13 cellular contexts compared by ENCODE assay signal in the genomic region with DNA sequence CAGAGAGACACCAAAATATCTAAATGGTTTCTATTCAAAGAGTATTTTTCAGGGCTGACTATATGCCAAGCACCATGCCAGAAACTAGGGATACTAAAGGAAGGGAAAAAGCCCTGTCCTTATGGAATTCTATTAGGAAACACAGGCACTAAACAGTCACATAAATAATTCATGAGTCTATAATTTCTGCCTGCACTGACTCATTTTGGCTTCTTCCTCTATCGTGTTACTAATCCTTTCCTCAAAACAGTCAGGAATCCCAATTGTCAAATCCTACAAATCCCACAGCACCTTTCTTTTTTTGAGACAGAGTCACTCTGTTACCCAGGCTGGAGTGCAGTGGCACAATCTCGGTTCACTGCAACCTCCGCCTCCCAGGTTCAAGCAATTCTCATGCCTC. TPM values are rescaled to one million over a fixed set of nuclear protein-coding genes. Genes with fewer than 3 reads are reported as not detected.
A peak's percentile ranks its signal among the peaks of the same experiment; 100 is the strongest.
DNase-seq lines count a peak whose midpoint lies in the region; ATAC-seq and TF ChIP-seq lines count a peak whose summit lies in the region.
"Had no signal": no experiment of that assay in that cellular context is flagged by ENCODE, and none has a peak within 500 bp of the region (broad histone marks: within the 10 kb centered on the region; RNA-seq: fewer than 3 reads in every experiment).

No MANE protein-coding gene starts in this region.

- TF ChIP-seq CTCF in HFF-Myc (IDR thresholded peaks at IDR 0.05; ENCODE audit: low read depth, low read length, missing control alignments) (no peak), foreskin keratinocyte (conservative IDR thresholded peaks at IDR 0.05) (no peak)

- H3K27me3 ChIP-seq in foreskin keratinocyte, result no peaks in the 10 kb centered on the region
- H3K27me3 ChIP-seq: hepatocyte had no signal

- no peak overlapping the region for H3K27ac ChIP-seq in foreskin keratinocyte
- H3K27ac ChIP-seq: hepatocyte had no signal

- no peak overlapping the region for H3K4me3 ChIP-seq in HFF-Myc (replicated peaks; ENCODE audit: low read depth, low read length)
- H3K4me3 ChIP-seq: hepatocyte had no signal

- ATAC-seq in foreskin keratinocyte (peak; percentile 86), HG02870 (IDR thresholded peaks at IDR 0.05; ENCODE audit: unreplicated experiment) (no peak)
- no peak for ATAC-seq in stimulated activated naive CD8-positive, alpha-beta T cell treated with anti-CD3 and anti-CD28 coated beads, Interleukin-15, Interleukin-2, amounts not matched to agents 100 U/mL and 50 U/mL, for 24 hours

- peaks cover 14% of the 10 kb centered on the region for H3K4me1 ChIP-seq in foreskin keratinocyte

- DNase-seq in AG08395 (ENCODE audit: low spot score), result peak; percentile 53
- DNase-seq in HFF-Myc (ENCODE audit: extremely low read depth, low read depth), result peak; percentile 14
- peak; percentile 39 for DNase-seq in amniotic epithelial cell (ENCODE audit: low read depth)
- DNase-seq in foreskin keratinocyte, result peak; percentile 59 to 74
- no peak for DNase-seq in stimulated activated naive CD8-positive, alpha-beta T cell treated with anti-CD3 and anti-CD28 coated beads, Interleukin-15, Interleukin-2, amounts not matched to agents 100 U/mL and 50 U/mL, for 24 hours
- DNase-seq in activated T-cell treated with anti-CD3 and anti-CD28 coated beads, Interleukin-2, amount 50 U/mL, for 1 hour, result no peak
- no peak for DNase-seq in NCI-H1092 (lab: John Stamatoyannopoulos, UW)
- DNase-seq: activated naive CD4-positive, alpha-beta T cell treated with anti-CD3 and anti-CD28 coated beads, Interleukin-2, amount 50 U/mL, for 16 hours; MM.1S; stimulated activated CD4-positive, alpha-beta T cell treated with anti-CD3 and anti-CD28 coated beads, Interleukin-15, amount 100 ng/mL, for 24 hours; stimulated activated CD8-positive, alpha-beta memory T cell treated with anti-CD3 and anti-CD28 coated beads, Interleukin-4, amount 100 ng/mL, for 48 hours had no signal

RNA-seq across cellular contexts. Expression of a gene that starts 29.2 kb away (rescaled TPM):
- total RNA-seq in foreskin keratinocyte, result 21.1 and 22.5 TPM in 2 replicates
- polyA plus RNA-seq in foreskin keratinocyte, result 3.3 and 3.6 TPM in 2 replicates

Comparison
In these comparisons a context has a peak if more than half of its experiments do, and no peak if none do; other contexts are left out.
1. DNase-seq: peak in AG08395 (single experiment), HFF-Myc (single experiment), amniotic epithelial cell (single experiment) and foreskin keratinocyte (2 of 2); none in stimulated activated naive CD8-positive, alpha-beta T cell treated with anti-CD3 and anti-CD28 coated beads, Interleukin-15, Interleukin-2, amounts not matched to agents 100 U/mL and 50 U/mL, for 24 hours (single experiment), activated T-cell treated with anti-CD3 and anti-CD28 coated beads, Interleukin-2, amount 50 U/mL, for 1 hour (single experiment) and NCI-H1092 (single experiment).